ENCODE assay signal across 13 cellular contexts in the genomic region with DNA sequence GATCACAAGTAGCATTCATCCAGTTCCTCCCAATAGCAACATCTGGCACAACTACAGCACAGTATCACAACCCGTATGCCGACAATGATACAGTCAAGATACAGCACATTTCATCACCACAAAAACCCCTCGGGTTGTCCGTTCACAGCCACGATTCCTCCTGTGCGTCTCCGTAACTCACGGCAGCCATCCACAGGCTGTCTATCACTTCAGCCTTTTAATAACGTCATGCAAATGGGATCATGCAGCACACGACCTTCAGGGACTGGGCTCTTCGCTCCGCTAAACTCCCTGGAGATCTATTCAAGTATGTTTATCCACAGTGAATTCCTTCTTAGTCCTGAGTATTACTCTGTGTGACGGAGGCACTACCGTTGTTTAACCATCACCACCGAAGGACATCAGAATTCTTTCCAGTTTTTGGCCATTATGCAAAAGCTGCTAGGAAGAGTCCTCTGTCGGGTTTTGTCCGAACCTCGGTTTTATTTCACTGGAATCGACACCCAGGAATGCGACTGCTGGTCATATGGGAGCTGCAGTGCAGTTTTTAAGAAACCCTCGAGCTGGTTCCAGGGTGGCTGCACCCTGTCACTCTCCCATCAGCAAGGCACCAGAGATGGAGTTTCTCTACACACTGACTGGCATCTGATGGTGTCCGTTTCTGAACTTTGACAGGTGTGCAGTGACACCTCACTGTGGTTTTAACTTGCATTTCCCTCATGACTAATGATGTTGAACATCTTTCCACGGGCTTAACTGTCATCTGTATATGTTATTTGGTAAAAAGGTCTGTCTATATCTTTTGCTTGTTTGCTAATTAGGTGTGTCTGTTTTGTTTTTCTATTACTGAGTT.
DNase-seq lines count a peak whose midpoint lies in the region; ATAC-seq, FAIRE-seq and TF ChIP-seq lines count a peak whose summit lies in the region.
"Had no signal": no experiment of that assay in that cellular context is flagged by ENCODE, and none has a peak within 500 bp of the region (broad histone marks: within the 10 kb centered on the region; RNA-seq: fewer than 3 reads in every experiment).

No MANE protein-coding gene starts in this region.

- FAIRE-seq in GM12878 (lab: Jason Lieb, UNC) = peak; percentile 93
- no peak for FAIRE-seq in GM12892 (lab: Jason Lieb, UNC)

- no peaks in the 10 kb centered on the region for H3K79me2 ChIP-seq in GM12878 (ENCODE audit: control insufficient read depth, insufficient read depth, low read length)
- no peaks in the 10 kb centered on the region for H3K79me2 ChIP-seq in mesendoderm (ENCODE audit: control insufficient read depth, insufficient read depth, low read length)

- intact Hi-C loops in IMR-90 (cut with micrococcal nuclease) = loop anchor here (5.0 kb wide), 1 partner anchor 53 kb away; no protein-coding TSS in a partner anchor
- intact Hi-C loops in GM12878 (cut with micrococcal nuclease; ENCODE audit: unreplicated experiment) = no loop called here

- H4K8ac ChIP-seq in IMR-90 (ENCODE audit: low read depth in 2 of 2, low read length in 2 of 2) (no peak overlapping the region), mesendoderm (ENCODE audit: low read depth, low read length) (no peak overlapping the region)

- H3K18ac ChIP-seq in IMR-90 (ENCODE audit: low read depth, low read length) (no peak overlapping the region), mesendoderm (ENCODE audit: low read length) (no peak overlapping the region)

- SMC1A ChIA-PET in GM12878 (lab: Charles Lee; ENCODE audit: uncharacterized antibody, unreplicated experiment) = interaction anchor here (0.6 to 1.6 kb wide), 4 partner anchors 10 to 319 kb away, joined by 3 to 5 read pairs (median 4); no protein-coding TSS in a partner anchor

- H3K9me1 ChIP-seq in IMR-90 (ENCODE audit: insufficient read depth, low read length) = peaks cover 8% of the 10 kb centered on the region

- dilution Hi-C loops in IMR-90 (cut with HindIII; ENCODE audit: low sequenced_read_pairs, unreplicated experiment) = no loop called here

- no peak overlapping the region for H2BK5ac ChIP-seq in IMR-90 (ENCODE audit: low read depth, low read length, poor library complexity, severe bottlenecking)
- no peak overlapping the region for H2BK5ac ChIP-seq in mesendoderm (ENCODE audit: low read length)

- H4K5ac ChIP-seq in IMR-90 (ENCODE audit: low read depth, low read length) (no peak overlapping the region), mesendoderm (ENCODE audit: low read length) (no peak overlapping the region)

- ATAC-seq in IMR-90 (ENCODE audit: low read depth) (no peak), GM12878 (peak; percentile 56)
- no peak for ATAC-seq in naive thymus-derived CD8-positive, alpha-beta T cell

- H3K79me1 ChIP-seq in IMR-90 (ENCODE audit: low read depth in 1 of 2, low read length in 2 of 2) (peaks cover 0 to 26% of the 10 kb centered on the region in 2 experiments; a peak in 2 of 4 replicates), mesendoderm (ENCODE audit: low read length) (peaks cover 3% of the 10 kb centered on the region)

- no peak overlapping the region for H2BK20ac ChIP-seq in IMR-90 (ENCODE audit: low read depth, low read length)

- POLR2A ChIA-PET in CD8-positive, alpha-beta memory T cell (lab: Charles Lee) = interaction anchor here (0.6 kb wide), 2 partner anchors 10 to 27 kb away, joined by 3 read pairs; no protein-coding TSS in a partner anchor
- POLR2A ChIA-PET in IMR-90 (lab: Charles Lee; ENCODE audit: unreplicated experiment) (interaction anchor here (0.5 kb wide), 1 partner anchor 156 kb away, joined by 10 read pairs; no protein-coding TSS in a partner anchor), GM12878 (lab: Charles Lee) (interaction anchor here (1.1 kb wide), 1 partner anchor 12 kb away, joined by 5 read pairs; no protein-coding TSS in a partner anchor)
- POLR2A ChIA-PET in naive thymus-derived CD8-positive, alpha-beta T cell (lab: Charles Lee) = interaction anchor here (0.6 to 1.8 kb wide), 4 partner anchors 26 to 99 kb away, joined by 3 to 8 read pairs (median 6); no protein-coding TSS in a partner anchor

- H3K36me3 Mint-ChIP-seq in CD8-positive, alpha-beta memory T cell = peaks cover 0 to 13% (median 6%) of the 10 kb centered on the region in 3 donors
- H3K36me3 Mint-ChIP-seq in naive thymus-derived CD8-positive, alpha-beta T cell = peaks cover 0 to 9% (median 4%) of the 10 kb centered on the region in 3 donors

- H3K27ac Mint-ChIP-seq in CD8-positive, alpha-beta memory T cell = peak overlapping the region; percentile 25 to 98 (median 66)
- peak overlapping the region; percentile 37 to 99 (median 96) for H3K27ac Mint-ChIP-seq in naive thymus-derived CD8-positive, alpha-beta T cell

- no peak for TF ChIP-seq EP300 in GM12878 (IDR thresholded peaks at IDR 0.05; ENCODE audit: borderline replicate concordance in 1 of 2, control insufficient read depth in 1 of 2, low read depth in 2 of 2, low read length in 2 of 2)

- no peaks in the 10 kb centered on the region for H3K9me3 ChIP-seq in CD8-positive, alpha-beta memory T cell (ENCODE audit: low read length)
- H3K9me3 ChIP-seq in IMR-90 (ENCODE audit: control insufficient read depth, insufficient read depth, low read length) (no peaks in the 10 kb centered on the region), GM12878 (replicated peaks; ENCODE audit: control insufficient read depth, insufficient read depth, low read length) (no peaks in the 10 kb centered on the region; the same call in 2 of the 3 replicates)
- H3K9me3 ChIP-seq: gastrocnemius medialis, stomach had no signal

- in situ Hi-C loops in IMR-90 (cut with MboI; ENCODE audit: low sequenced_read_pairs) = no loop called here
- in situ Hi-C loops in GM12878 (cut with MboI) = no loop called here

- no peak overlapping the region for H2AFZ ChIP-seq in IMR-90 (replicated peaks; ENCODE audit: low read length, poor library complexity)
- no peak overlapping the region for H2AFZ ChIP-seq in GM12878 (ENCODE audit: control insufficient read depth, low read depth, low read length)

- H3K27me3 Mint-ChIP-seq in CD8-positive, alpha-beta memory T cell = no peaks in the 10 kb centered on the region
- no peaks in the 10 kb centered on the region for H3K27me3 Mint-ChIP-seq in naive thymus-derived CD8-positive, alpha-beta T cell

- no peak overlapping the region for H3K27ac ChIP-seq in CD8-positive, alpha-beta memory T cell (ENCODE audit: low read depth, low read length)
- H3K27ac ChIP-seq in IMR-90 (ENCODE audit: insufficient read depth, low read length) (no peak overlapping the region), GM12878 (ENCODE audit: control insufficient read depth, insufficient read depth) (no peak overlapping the region), substantia nigra (ENCODE audit: low read depth, low read length, poor library complexity, severe bottlenecking) (no peak overlapping the region), mesendoderm (ENCODE audit: low read depth, low read length) (no peak overlapping the region)
- H3K27ac ChIP-seq: gastrocnemius medialis had no signal

- peak overlapping the region; percentile 67 to 96 (median 89) for H3K4me3 Mint-ChIP-seq in CD8-positive, alpha-beta memory T cell
- peak overlapping the region; percentile 40 to 91 (median 73) for H3K4me3 Mint-ChIP-seq in naive thymus-derived CD8-positive, alpha-beta T cell

- no peak overlapping the region for H2BK15ac ChIP-seq in IMR-90 (ENCODE audit: low read depth, low read length)
- no peak overlapping the region for H2BK15ac ChIP-seq in mesendoderm (replicated peaks; ENCODE audit: low read depth)

- H4K20me1 ChIP-seq in IMR-90 (ENCODE audit: insufficient read depth, low read length) (no peaks in the 10 kb centered on the region; the same call in 1 of the 2 replicates), GM12878 (ENCODE audit: control insufficient read depth, insufficient read depth) (peaks cover 3% of the 10 kb centered on the region; the same call in 1 of the 2 replicates)

- RAD21 ChIA-PET in GM12878 (lab: Charles Lee; ENCODE audit: unreplicated experiment) = interaction anchor here (1.2 to 3.1 kb wide), 3 partner anchors 20 to 170 kb away, joined by 3 to 8 read pairs (median 6); no protein-coding TSS in a partner anchor

- peaks cover 34% of the 10 kb centered on the region for H3K4me1 ChIP-seq in CD8-positive, alpha-beta memory T cell (ENCODE audit: insufficient read depth, low read length)
- H3K4me1 ChIP-seq in IMR-90 (ENCODE audit: control insufficient read depth, insufficient read depth, low read length) (peaks cover 5% of the 10 kb centered on the region), GM12878 (ENCODE audit: control insufficient read depth, insufficient read depth, low read length) (peaks cover 18% of the 10 kb centered on the region), mesendoderm (ENCODE audit: control insufficient read depth, low read depth, low read length) (peaks cover 9% of the 10 kb centered on the region)

- H3K4me1 Mint-ChIP-seq in CD8-positive, alpha-beta memory T cell = peaks cover 46 to 58% (median 52%) of the 10 kb centered on the region in 3 donors
- H3K4me1 Mint-ChIP-seq in naive thymus-derived CD8-positive, alpha-beta T cell = peaks cover 37 to 67% (median 63%) of the 10 kb centered on the region in 4 donors

- TF ChIP-seq CTCF in IMR-90 (conservative IDR thresholded peaks at IDR 0.05; ENCODE audit: low read depth, low read length) (no peak), GM12878 (IDR thresholded peaks at IDR 0.05 in 2 of 3, conservative IDR thresholded peaks at IDR 0.05 in 1 of 3; ENCODE audit: control insufficient read depth in 2 of 3, extremely low read depth in 1 of 3, insufficient read depth in 1 of 3, low read depth in 3 of 3, low read length in 3 of 3) (no peak)

- no peak for TF ChIP-seq RAD21 in IMR-90 (IDR thresholded peaks at IDR 0.05; ENCODE audit: low read length)
- no peak for TF ChIP-seq RAD21 in GM12878 (IDR thresholded peaks at IDR 0.05; ENCODE audit: insufficient read depth, low read depth, low read length)

- H3K4me3 ChIP-seq in CD8-positive, alpha-beta memory T cell (ENCODE audit: low read length) = no peak overlapping the region
- H3K4me3 ChIP-seq in IMR-90 (ENCODE audit: insufficient read depth, low read depth, low read length) (no peak overlapping the region), GM12878 (no peak overlapping the region), mesendoderm (ENCODE audit: low read length) (no peak overlapping the region)
- H3K4me3 ChIP-seq: gastrocnemius medialis had no signal

- TF ChIP-seq POLR2A in IMR-90 (IDR thresholded peaks at IDR 0.05; ENCODE audit: low read depth, low read length) (no peak), GM12878 (IDR thresholded peaks at IDR 0.05; ENCODE audit: low read depth, low read length) (no peak), GM12892 (IDR thresholded peaks at IDR 0.05; ENCODE audit: low read depth, low read length) (no peak)

- H2AK5ac ChIP-seq in IMR-90 (ENCODE audit: low read depth, low read length) (0 out of 2 replicates have a peak overlapping the region, but pooled peaks have one; percentile 3), mesendoderm (ENCODE audit: low read length) (no peak overlapping the region)

- no TSS peak for BruUV-seq in IMR-90 (replicated peaks; lab: Mats Ljungman, UMichigan)
- no TSS peak for BruUV-seq in GM12878 (replicated peaks; lab: Mats Ljungman, UMichigan)

- DNase-seq in CD8-positive, alpha-beta memory T cell = peak in 1 of 5 donors; percentile 28
- DNase-seq in IMR-90 (no peak), GM12878 (ENCODE audit: low read depth, low spot score) (no peak), substantia nigra (lab: John Stamatoyannopoulos, UW) (no peak), GM12892 (ENCODE audit: insufficient read length) (no peak), mesendoderm (no peak), SKM-1 treated with dmso at 0.1 percent for 144 hours (lab: John Stamatoyannopoulos, UW; ENCODE audit: unreplicated experiment) (no peak)
- peak in 1 of 10 donors; percentile 38 for DNase-seq in naive thymus-derived CD8-positive, alpha-beta T cell
- DNase-seq: gastrocnemius medialis, midbrain, NCI-H1436, RPMI8226, stomach had no signal

- H2BK120ac ChIP-seq in IMR-90 (ENCODE audit: low read depth, low read length) = no peak overlapping the region
- H2BK120ac ChIP-seq in mesendoderm (ENCODE audit: low read depth, low read length) = no peak overlapping the region

- H3K36me3 ChIP-seq in CD8-positive, alpha-beta memory T cell (ENCODE audit: insufficient read depth, low read length) = no peaks in the 10 kb centered on the region
- H3K36me3 ChIP-seq in IMR-90 (ENCODE audit: control insufficient read depth, insufficient read depth, low read length) (peaks cover 5% of the 10 kb centered on the region; the same call in 1 of the 2 replicates), GM12878 (ENCODE audit: control insufficient read depth in 2 of 2, insufficient read depth in 2 of 2, low read length in 1 of 2) (no peaks in the 10 kb centered on the region; a peak in 2 of 4 replicates), mesendoderm (ENCODE audit: control insufficient read depth, insufficient read depth, low read length) (no peaks in the 10 kb centered on the region)
- H3K36me3 ChIP-seq: gastrocnemius medialis had no signal

- no peak overlapping the region for H4K91ac ChIP-seq in IMR-90 (ENCODE audit: insufficient read depth, low read depth, low read length)

- H3K9ac ChIP-seq in IMR-90 (ENCODE audit: low read depth, low read length) (no peak overlapping the region), GM12878 (ENCODE audit: control insufficient read depth, insufficient read depth, low read length) (no peak overlapping the region), mesendoderm (ENCODE audit: low read length) (no peak overlapping the region)

- H3K4me2 ChIP-seq in IMR-90 (ENCODE audit: low read depth, low read length) (no peak overlapping the region), GM12878 (ENCODE audit: control insufficient read depth, insufficient read depth) (peak overlapping the region; percentile 4; the same call in 1 of the 2 replicates), mesendoderm (ENCODE audit: low read length) (no peak overlapping the region)

- no peaks in the 10 kb centered on the region for H3K9me3 Mint-ChIP-seq in CD8-positive, alpha-beta memory T cell
- no peaks in the 10 kb centered on the region for H3K9me3 Mint-ChIP-seq in naive thymus-derived CD8-positive, alpha-beta T cell

- H3K56ac ChIP-seq in IMR-90 (ENCODE audit: extremely low read depth, insufficient read depth, low read length) (no peak overlapping the region), mesendoderm (ENCODE audit: low read length) (no peak overlapping the region)

- H3K23ac ChIP-seq in IMR-90 (ENCODE audit: low read depth, low read length) (no peak overlapping the region), mesendoderm (ENCODE audit: low read length) (no peak overlapping the region)

- H3K27me3 ChIP-seq in CD8-positive, alpha-beta memory T cell (ENCODE audit: insufficient read depth, low read length, poor library complexity, severe bottlenecking) = no peaks in the 10 kb centered on the region
- no peaks in the 10 kb centered on the region for H3K27me3 ChIP-seq in IMR-90 (ENCODE audit: control insufficient read depth, insufficient read depth, low read length)
- H3K27me3 ChIP-seq in GM12878 (replicated peaks in 1 of 2; ENCODE audit: control insufficient read depth in 2 of 2, insufficient read depth in 2 of 2, low read length in 1 of 2) = no peaks in the 10 kb centered on the region
- no peaks in the 10 kb centered on the region for H3K27me3 ChIP-seq in mesendoderm (ENCODE audit: insufficient read depth, low read length, poor library complexity)
- H3K27me3 ChIP-seq: gastrocnemius medialis, stomach had no signal

- no peak overlapping the region for H3K14ac ChIP-seq in IMR-90 (replicated peaks; ENCODE audit: low read depth, low read length)

- H2AK9ac ChIP-seq in IMR-90 (replicated peaks; ENCODE audit: low read depth, low read length, poor library complexity) = peak overlapping the region; percentile 30

- 86% methylated on average over 18 of the region's 23 CpGs; no CpG with 5 or more reads in 1 of the 2 experiments for WGBS in IMR-90 (ENCODE audit: extremely low coverage in 2 of 2, insufficient read length in 1 of 2), 2 experiments
- 40% methylated on average over 23 of the region's 23 CpGs for WGBS in GM12878 (ENCODE audit: insufficient coverage, insufficient replicate concordance, low lambda C conversion rate, missing lambda C conversion rate)
- WGBS in mesendoderm (ENCODE audit: extremely low coverage, insufficient coverage, low lambda C conversion rate) = no CpG with 5 or more reads among the region's 23 CpGs

- H3K4ac ChIP-seq in IMR-90 (ENCODE audit: low read depth, low read length) (no peak overlapping the region), mesendoderm (ENCODE audit: low read depth, low read length) (no peak overlapping the region)

- CTCF ChIA-PET in CD8-positive, alpha-beta memory T cell (lab: Charles Lee) = interaction anchor here (1.2 to 1.5 kb wide), 2 partner anchors 8 kb away, joined by 4 to 5 read pairs; no protein-coding TSS in a partner anchor
- CTCF ChIA-PET in IMR-90 (lab: Yijun Ruan, JAX) = no interaction called here
- CTCF ChIA-PET in GM12878 (lab: Yijun Ruan, JAX) = interaction anchor here (0.6 to 2.3 kb wide), 5 partner anchors 13 to 309 kb away, joined by 3 to 7 read pairs (median 3); no protein-coding TSS in a partner anchor
